Comparison of ENCODE assay signal across 8 cellular contexts in genomic region chr15:50355612-50355905, GRCh38. TPM values are rescaled to one million over a fixed set of nuclear protein-coding genes. Genes with fewer than 3 reads are reported as not detected.
DNase-seq lines count a peak whose midpoint lies in the region; TF ChIP-seq lines count a peak whose summit lies in the region.

No MANE protein-coding gene starts in this region.

- no peak for TF ChIP-seq CTCF in GM12865 (IDR thresholded peaks at IDR 0.05; ENCODE audit: insufficient read depth, low read depth, low read length, missing control alignments)
- TF ChIP-seq CTCF in OCI-LY7 (conservative IDR thresholded peaks at IDR 0.05; ENCODE audit: low read length): no peak
- no peak for TF ChIP-seq CTCF in osteocyte (IDR thresholded peaks at IDR 0.05)

- peak overlapping the region; percentile 100 for H3K27ac Mint-ChIP-seq in osteocyte (ENCODE audit: unreplicated experiment)

- intact Hi-C loops in OCI-LY7 (cut with micrococcal nuclease; ENCODE audit: unreplicated experiment): loop anchor here (2.0 to 10.0 kb wide), 2 partner anchors 329 to 553 kb away; partner anchors contain the start of genes AP4E1 and TRPM7

- H3K4me1 ChIP-seq in OCI-LY7 (ENCODE audit: insufficient read depth, low read length, poor library complexity, severe bottlenecking) (peaks cover 37% of the 10 kb centered on the region), esophagus (ENCODE audit: control insufficient read depth in 2 of 2, insufficient read depth in 2 of 2, low read length in 1 of 2) (peaks cover 0 to 3% of the 10 kb centered on the region in 2 donors)

- H3K27me3 Mint-ChIP-seq in osteocyte (ENCODE audit: unreplicated experiment): no peaks in the 10 kb centered on the region

- peak overlapping the region; percentile 92 for H3K4me2 ChIP-seq in OCI-LY7 (ENCODE audit: low read length)

- peak overlapping the region; percentile 99 for H3K4me3 ChIP-seq in GM12865 (ENCODE audit: low read depth, low read length)
- H3K4me3 ChIP-seq in OCI-LY7 (ENCODE audit: low read depth, low read length, poor library complexity, severe bottlenecking): peak overlapping the region; percentile 80
- peak overlapping the region; percentile 78 to 97 for H3K4me3 ChIP-seq in esophagus (ENCODE audit: low read depth in 1 of 2, low read length in 2 of 2)

- no peaks in the 10 kb centered on the region for H3K9me2 ChIP-seq in OCI-LY7 (ENCODE audit: insufficient read depth, low read length)

- no peaks in the 10 kb centered on the region for H3K9me3 Mint-ChIP-seq in osteocyte (ENCODE audit: unreplicated experiment)

- peaks cover 59% of the 10 kb centered on the region for H3K36me3 ChIP-seq in OCI-LY7 (ENCODE audit: insufficient read depth, low read length)
- H3K36me3 ChIP-seq in esophagus (ENCODE audit: control insufficient read depth in 2 of 2, insufficient read depth in 2 of 2, low read length in 1 of 2): no peaks in the 10 kb centered on the region

- H4K20me1 ChIP-seq in OCI-LY7 (ENCODE audit: insufficient read depth, low read length): peaks cover 7% of the 10 kb centered on the region; the same call in 1 of the 2 replicates

- H3K4me3 Mint-ChIP-seq in osteocyte (ENCODE audit: unreplicated experiment): peak overlapping the region; percentile 96

- WGBS in esophagus, 2 donors: 0% methylated on average over 9 of the region's 9 CpGs

- POLR2A ChIA-PET in OCI-LY7 (lab: Charles Lee): interaction anchor here (0.6 to 1.6 kb wide), 8 partner anchors 8 to 554 kb away, joined by 3 to 12 read pairs (median 3); no protein-coding TSS in a partner anchor

- TSS peak; percentile 83 for BruUV-seq in OCI-LY7 (replicated peaks; lab: Mats Ljungman, UMichigan)

- peaks cover 27% of the 10 kb centered on the region for H3K36me3 Mint-ChIP-seq in osteocyte (ENCODE audit: unreplicated experiment)

- H3K27ac ChIP-seq in OCI-LY7 (ENCODE audit: low read depth, low read length, poor library complexity, severe bottlenecking) (peak overlapping the region; percentile 90), esophagus (ENCODE audit: low read depth in 2 of 2, low read length in 1 of 2) (peak overlapping the region; percentile 96 to 97)

- H3K27me3 ChIP-seq in esophagus (ENCODE audit: control insufficient read depth in 1 of 2, insufficient read depth in 2 of 2, low read length in 2 of 2): no peaks in the 10 kb centered on the region

- CTCF ChIA-PET in OCI-LY7 (lab: Charles Lee; ENCODE audit: unreplicated experiment): interaction anchor here (1.3 kb wide), 1 partner anchor 17 kb away, joined by 5 read pairs; no protein-coding TSS in a partner anchor

- peaks cover 44% of the 10 kb centered on the region for H3K4me1 Mint-ChIP-seq in osteocyte (ENCODE audit: unreplicated experiment)

- H3K79me2 ChIP-seq in OCI-LY7 (ENCODE audit: insufficient read depth, low read depth, low read length): peaks cover 77% of the 10 kb centered on the region

- no peaks in the 10 kb centered on the region for H3K9me3 ChIP-seq in OCI-LY7 (ENCODE audit: low read length)
- no peaks in the 10 kb centered on the region for H3K9me3 ChIP-seq in esophagus (ENCODE audit: control insufficient read depth in 2 of 2, insufficient read depth in 1 of 2, low read depth in 1 of 2, low read length in 1 of 2)

- DNase-seq in GM12865 (ENCODE audit: low read depth) (no peak), OCI-LY7 (ENCODE audit: low spot score) (no peak), osteocyte (ENCODE audit: extremely low spot score, unreplicated experiment) (no peak), DMS114 treated with DMSO at 0.1 percent for 48 hours (lab: John Stamatoyannopoulos, UW; ENCODE audit: unreplicated experiment) (no peak), DMS 273 (lab: John Stamatoyannopoulos, UW; ENCODE audit: unreplicated experiment) (no peak), T1000 (lab: John Stamatoyannopoulos, UW) (no peak)
- no peak for DNase-seq in activated CD8-positive, alpha-beta memory T cell treated with anti-CD3 and anti-CD28 coated beads for 24 hours

- peak overlapping the region; percentile 48; the same call in 1 of the 2 replicates for H2AFZ ChIP-seq in OCI-LY7 (ENCODE audit: low read length)

RNA-seq across cellular contexts. Expression of gene GABPB1, which starts 0.6 kb away (rescaled TPM):
- total RNA-seq in OCI-LY7 (2014; rRNA removed; shearing (Covaris generic)): 53.3 and 55.8 TPM in 2 replicates
- total RNA-seq in OCI-LY7 (2022) (32.6 and 34.3 TPM in 2 replicates), osteocyte (15.9 and 18.9 TPM in 2 replicates)
- polyA plus RNA-seq in esophagus: 1 to 10 TPM; 5.1 to 7.3 TPM
